In the genomic region with DNA sequence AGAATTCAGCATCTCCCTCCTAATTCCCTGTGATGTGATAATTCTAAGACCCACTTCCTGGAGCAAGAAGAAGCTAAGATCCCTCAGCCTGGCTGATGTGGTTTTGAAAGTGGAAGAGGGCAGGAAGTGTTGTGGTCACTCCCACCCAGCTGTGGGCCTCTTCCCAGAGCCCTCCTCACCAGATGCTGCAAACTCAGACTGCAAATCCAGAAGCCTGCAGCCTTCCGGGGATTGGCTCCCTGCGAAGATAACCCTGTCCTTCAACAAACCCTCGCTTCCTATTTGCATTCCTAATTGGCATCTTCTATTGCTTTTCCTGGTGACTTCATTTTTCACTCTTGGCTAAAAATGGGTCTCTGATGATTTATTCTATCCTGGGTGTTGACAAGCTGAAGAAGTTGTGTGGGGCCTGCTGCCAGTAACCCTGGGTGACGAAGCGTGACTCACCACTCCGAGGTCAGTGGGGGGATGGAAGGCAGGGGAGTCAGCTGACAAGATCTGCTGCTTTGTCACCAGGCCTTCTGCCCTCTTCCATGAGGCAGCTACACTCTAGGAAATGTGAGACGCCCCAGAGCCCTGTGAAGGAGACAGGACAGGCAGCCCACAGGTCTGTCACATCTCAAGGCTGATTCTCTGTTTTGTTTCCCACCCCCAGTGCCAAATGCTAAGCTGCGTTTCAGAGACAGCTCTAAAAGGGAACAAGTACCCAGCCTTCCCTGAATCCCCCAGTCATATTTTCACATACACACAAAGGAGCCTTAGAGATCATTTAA, we compare ENCODE assay signal across 8 cellular contexts.
DNase-seq lines count a peak whose midpoint lies in the region; ATAC-seq lines count a peak whose summit lies in the region.

No MANE protein-coding gene starts in this region.

- no peaks in the 10 kb centered on the region for H3K79me2 ChIP-seq in Karpas-422 (ENCODE audit: low read length)

- H3K36me3 ChIP-seq in Karpas-422 (ENCODE audit: insufficient read depth, low read length), result no peaks in the 10 kb centered on the region

- H3K27me3 ChIP-seq in Karpas-422 (ENCODE audit: low read length), result no peaks in the 10 kb centered on the region

- H3K9ac ChIP-seq in Karpas-422 (ENCODE audit: low read length), result no peak overlapping the region

- H3K4me3 ChIP-seq in Karpas-422 (ENCODE audit: low read length), result no peak overlapping the region

- no peaks in the 10 kb centered on the region for H4K20me1 ChIP-seq in Karpas-422 (ENCODE audit: insufficient read depth, low read depth, low read length)

- no peak overlapping the region for H3K4me2 ChIP-seq in Karpas-422 (ENCODE audit: low read depth, low read length, poor library complexity, severe bottlenecking)

- no peaks in the 10 kb centered on the region for H3K9me2 ChIP-seq in Karpas-422 (replicated peaks; ENCODE audit: insufficient read depth, low read length)

- peaks cover 3% of the 10 kb centered on the region; the same call in 1 of the 2 replicates for H3K4me1 ChIP-seq in Karpas-422 (ENCODE audit: low read length)

- H2AFZ ChIP-seq in Karpas-422 (ENCODE audit: low read length), result no peak overlapping the region

- DNase-seq in NCI-H510A treated with DMSO at 0.1 percent for 48 hours (lab: John Stamatoyannopoulos, UW) (peak; percentile 92), left kidney (ENCODE audit: low read depth, low spot score) (peak; percentile 99), Karpas-422 (no peak)
- DNase-seq in activated CD4-positive, alpha-beta T cell treated with anti-CD3 and anti-CD28 coated beads for 48 hours, result peak; percentile 96
- peak; percentile 97 for DNase-seq in stimulated activated CD4-positive, alpha-beta T cell treated with anti-CD3 and anti-CD28 coated beads, Interleukin-1b, Interleukin-23, amount 100 ng/mL, for 48 hours

- ATAC-seq in GM18867 (IDR thresholded peaks at IDR 0.05; ENCODE audit: unreplicated experiment) (peak; percentile 89), HG03175 (IDR thresholded peaks at IDR 0.05; ENCODE audit: unreplicated experiment) (peak; percentile 92)

- H3K9me3 ChIP-seq in Karpas-422 (ENCODE audit: low read length), result no peaks in the 10 kb centered on the region

- H3K27ac ChIP-seq in cingulate gyrus (ENCODE audit: low read depth, low read length) (peak overlapping the region; percentile 87), Karpas-422 (ENCODE audit: low read length) (no peak overlapping the region)
